ENCODE assay signal across 8 cellular contexts in the genomic region with DNA sequence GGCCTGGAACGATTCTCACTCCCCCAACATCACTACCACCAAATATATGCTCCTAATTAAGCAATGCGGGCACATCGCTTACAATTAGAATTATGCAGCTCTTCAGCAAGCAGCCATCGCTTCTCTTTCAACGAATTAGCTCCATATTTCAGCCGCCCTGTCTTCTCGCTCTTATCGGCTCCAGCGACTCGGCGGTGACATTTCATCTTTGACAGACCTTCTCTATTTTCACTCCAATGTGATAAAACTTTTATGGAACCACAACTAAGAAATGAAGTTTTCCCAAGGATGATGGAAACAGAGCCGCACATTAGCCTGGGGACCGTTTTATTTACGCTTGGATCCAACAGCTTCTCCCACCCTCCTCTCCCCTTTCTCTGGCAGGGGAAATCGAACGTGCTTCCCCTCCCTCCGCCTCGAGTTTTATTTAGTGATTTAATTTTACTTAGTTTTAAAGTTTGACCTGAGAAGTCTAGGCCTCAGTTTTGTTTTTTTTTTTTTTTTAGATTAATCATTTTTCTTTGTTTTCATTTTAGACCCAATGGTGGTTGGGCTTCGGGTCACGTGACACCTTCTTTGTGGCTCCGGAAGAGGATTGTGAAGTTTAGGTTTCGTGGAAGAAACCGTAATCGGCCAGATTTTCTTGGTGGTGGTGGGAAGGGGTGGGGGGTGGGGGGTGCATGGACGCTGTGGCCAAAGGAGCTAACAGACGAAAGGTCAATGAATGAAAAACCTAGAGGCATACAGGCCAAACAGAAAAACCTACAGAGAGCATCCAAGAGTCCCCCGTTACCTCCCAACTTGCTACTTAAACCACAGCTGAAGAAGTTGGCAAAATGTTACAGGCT. TPM values are rescaled to one million over a fixed set of nuclear protein-coding genes. Genes with fewer than 3 reads are reported as not detected.
DNase-seq lines count a peak whose midpoint lies in the region; ATAC-seq and TF ChIP-seq lines count a peak whose summit lies in the region.

No MANE protein-coding gene starts in this region.

- no peak for TF ChIP-seq CTCF in stomach (IDR thresholded peaks at IDR 0.05)

- H3K27ac ChIP-seq in stomach: peak overlapping the region; percentile 64 to 95 (median 93)

- H3K4me1 ChIP-seq in stomach: peaks cover 13 to 82% (median 56%) of the 10 kb centered on the region in 4 donors

- peaks cover 4 to 99% (median 41%) of the 10 kb centered on the region in 3 donors for H3K27me3 ChIP-seq in stomach

- no peak for ATAC-seq in HG02981 (IDR thresholded peaks at IDR 0.05; ENCODE audit: unreplicated experiment)

- TF ChIP-seq POLR2A in stomach (IDR thresholded peaks at IDR 0.05): no peak

- TF ChIP-seq EP300 in stomach (IDR thresholded peaks at IDR 0.05): no peak

- no peaks in the 10 kb centered on the region for H3K9me3 ChIP-seq in stomach

- H3K36me3 ChIP-seq in stomach: peaks cover 0 to 16% (median 7%) of the 10 kb centered on the region in 4 donors

- DNase-seq in NCI-H2227 (lab: John Stamatoyannopoulos, UW; ENCODE audit: unreplicated experiment): peak; percentile 74
- DNase-seq in NCI-H2227 treated with DMSO at 0.1 percent for 48 hours (lab: John Stamatoyannopoulos, UW): no peak
- DNase-seq in activated effector memory CD4-positive, alpha-beta T cell treated with anti-CD3 and anti-CD28 coated beads, Interleukin-2, amount 50 U/mL, for 16 hours: peak; percentile 75
- DNase-seq in iris pigment epithelial cell (ENCODE audit: low read depth): peak; percentile 32
- DNase-seq in stomach: no peak
- no peak for DNase-seq in kidney glomerular epithelial cell (lab: John Stamatoyannopoulos, UW)
- no peak for DNase-seq in ureter (ENCODE audit: low spot score)

- intact Hi-C loops in stomach (cut with DNase I; ENCODE audit: low total_unique reads): no loop called here

- 28 to 47% (median 36%) methylated on average over 27 of the region's 27 CpGs for WGBS in stomach, 5 donors

- peak overlapping the region; percentile 18 to 28 (median 22) for H3K4me3 ChIP-seq in stomach

RNA-seq across cellular contexts. Expression of gene HOXB2, which starts 3.2 kb away (rescaled TPM):
- total RNA-seq in stomach (10 to 100 TPM in 3 of 5 donors, 1 to 10 TPM in 2; 6.7 to 83.0 (median 10.5) TPM), ureter (50.7 TPM)
- 10 to 100 TPM; 11.3 to 22.2 (median 13.4) TPM for polyA plus RNA-seq in stomach

RNA-seq across cellular contexts. Expression of gene HOXB1, which starts 17.3 kb away (rescaled TPM):
- total RNA-seq in stomach: not detected
- under 1 TPM in 1 of 3 donors, not detected in 2; 0.28 TPM for polyA plus RNA-seq in stomach
- total RNA-seq in ureter: 0.31 TPM

RNA-seq across cellular contexts. Expression of gene HOXB4, which starts 30.1 kb away (rescaled TPM):
- 1 to 10 TPM in 1 of 5 donors, under 1 TPM in 2, not detected in 2; 0.45 to 5.1 (median 0.58) TPM for total RNA-seq in stomach
- 1 to 10 TPM; 1.7 to 4.6 (median 2.6) TPM for polyA plus RNA-seq in stomach
- 28.7 TPM for total RNA-seq in ureter

RNA-seq across cellular contexts. Expression of gene HOXB3, which starts 42.0 kb away (rescaled TPM):
- 10 to 100 TPM in 4 of 5 donors, 1 to 10 TPM in 1; 6.1 to 77.6 (median 17.0) TPM for total RNA-seq in stomach
- 1 to 10 TPM; 2.8 to 9.5 (median 3.8) TPM for polyA plus RNA-seq in stomach
- 179 TPM for total RNA-seq in ureter

RNA-seq across cellular contexts. Expression of gene HOXB5, which starts 45.5 kb away (rescaled TPM):
- 10 to 100 TPM in 2 of 5 donors, under 1 TPM in 2, not detected in 1; 0.43 to 50.4 (median 6.2) TPM for total RNA-seq in stomach
- 1 to 10 TPM; 2.2 to 2.7 (median 2.4) TPM for polyA plus RNA-seq in stomach
- total RNA-seq in ureter: 30.1 TPM

Comparison
In these comparisons a context has a peak if more than half of its experiments do, and no peak if none do; other contexts are left out.
1. DNase-seq: peak in NCI-H2227 (single experiment), activated effector memory CD4-positive, alpha-beta T cell treated with anti-CD3 and anti-CD28 coated beads, Interleukin-2, amount 50 U/mL, for 16 hours (single experiment) and iris pigment epithelial cell (single experiment); none in NCI-H2227 treated with DMSO at 0.1 percent for 48 hours (single experiment), stomach (single experiment), kidney glomerular epithelial cell (single experiment) and ureter (single experiment).